15 cellular contexts compared by ENCODE assay signal in genomic region chr9:113536166-113536482, GRCh38.
DNase-seq lines count a peak whose midpoint lies in the region; ATAC-seq and TF ChIP-seq lines count a peak whose summit lies in the region.
"Had no signal": no experiment of that assay in that cellular context is flagged by ENCODE, and none has a peak within 500 bp of the region (broad histone marks: within the 10 kb centered on the region; RNA-seq: fewer than 3 reads in every experiment).

No MANE protein-coding gene starts in this region.

- H3K4me1 ChIP-seq in BLaER1: peaks cover 31% of the 10 kb centered on the region
- peaks cover 15 to 30% of the 10 kb centered on the region in 2 donors for H3K4me1 ChIP-seq in ascending aorta
- peaks cover 15% of the 10 kb centered on the region for H3K4me1 ChIP-seq in psoas muscle

- no peak overlapping the region for H3K4me3 Mint-ChIP-seq in activated T-helper 2 cell treated with anti-CD3 and anti-CD28 coated beads, Interferon-gamma antibody, Interleukin-2, Interleukin-4, amounts not matched to agents 10 μg/mL and 5 μg/mL and 100 μg/mL, durations not matched to agents 14 hours and 24 hours and 36 hours (ENCODE audit: low read depth)

- no peaks in the 10 kb centered on the region for H3K27me3 ChIP-seq in BLaER1
- H3K27me3 ChIP-seq in ascending aorta: no peaks in the 10 kb centered on the region
- no peaks in the 10 kb centered on the region for H3K27me3 ChIP-seq in psoas muscle (ENCODE audit: insufficient read depth in 3 of 3, low read length in 2 of 3)
- H3K27me3 ChIP-seq: thyroid gland had no signal

- H3K27ac ChIP-seq in BLaER1 (peak overlapping the region; percentile 72), ascending aorta (peak overlapping the region; percentile 81 to 82), psoas muscle (peak overlapping the region; percentile 82)

- H3K9ac ChIP-seq in BLaER1: peak overlapping the region; percentile 49; the same call in 1 of the 2 replicates

- intact Hi-C loops in ascending aorta (cut with DNase I): no loop called here
- intact Hi-C loops in left ventricle myocardium superior (cut with micrococcal nuclease): no loop called here
- intact Hi-C loops in psoas muscle (cut with DNase I): no loop called here
- intact Hi-C loops in activated T-helper 2 cell treated with anti-CD3 and anti-CD28 coated beads, Interferon-gamma antibody, Interleukin-2, Interleukin-4, amounts not matched to agents 10 μg/mL and 5 μg/mL and 100 μg/mL, durations not matched to agents 14 hours and 24 hours and 36 hours (cut with micrococcal nuclease): no loop called here

- H3K27ac Mint-ChIP-seq in activated T-helper 2 cell treated with anti-CD3 and anti-CD28 coated beads, Interferon-gamma antibody, Interleukin-2, Interleukin-4, amounts not matched to agents 10 μg/mL and 5 μg/mL and 100 μg/mL, durations not matched to agents 14 hours and 24 hours and 36 hours: no peak overlapping the region

- H3K36me3 ChIP-seq in BLaER1: no peaks in the 10 kb centered on the region
- H3K36me3 ChIP-seq in ascending aorta: peaks cover 4 to 21% of the 10 kb centered on the region in 2 donors
- H3K36me3 ChIP-seq in psoas muscle (ENCODE audit: insufficient read depth in 1 of 2, low read depth in 1 of 2): peaks cover 0 to 5% of the 10 kb centered on the region in 2 donors
- H3K36me3 ChIP-seq: thyroid gland had no signal

- no peak for DNase-seq in ascending aorta (ENCODE audit: low spot score in 2 of 2)
- DNase-seq in left ventricle myocardium superior: no peak
- DNase-seq in psoas muscle: no peak
- DNase-seq in mesenteric fat pad (ENCODE audit: low spot score): no peak
- no peak for DNase-seq in CD1c-positive myeloid dendritic cell (ENCODE audit: extremely low spot score)
- no peak for DNase-seq in activated T-helper 2 cell treated with anti-CD3 and anti-CD28 coated beads, Interferon-gamma antibody, Interleukin-2, Interleukin-4, amounts not matched to agents 10 μg/mL and 5 μg/mL and 100 μg/mL, durations not matched to agents 14 hours and 24 hours and 36 hours (ENCODE audit: low spot score)
- DNase-seq: DMS 273 treated with DMSO at 0.1 percent for 48 hours, Karpas-422, NCI-H1694, NCI-H748 treated with DMSO at 0.1 percent for 48 hours, SHP77 treated with DMSO at 0.1 percent for 48 hours, thyroid gland had no signal

- H3K4me2 ChIP-seq in BLaER1: peak overlapping the region; percentile 68

- no peaks in the 10 kb centered on the region for H3K4me1 Mint-ChIP-seq in activated T-helper 2 cell treated with anti-CD3 and anti-CD28 coated beads, Interferon-gamma antibody, Interleukin-2, Interleukin-4, amounts not matched to agents 10 μg/mL and 5 μg/mL and 100 μg/mL, durations not matched to agents 14 hours and 24 hours and 36 hours (ENCODE audit: low read depth)

- TF ChIP-seq CTCF in ascending aorta (IDR thresholded peaks at IDR 0.05) (no peak), psoas muscle (IDR thresholded peaks at IDR 0.05) (no peak)

- H3K9me3 ChIP-seq in BLaER1 (no peaks in the 10 kb centered on the region), ascending aorta (no peaks in the 10 kb centered on the region), psoas muscle (no peaks in the 10 kb centered on the region)
- H3K9me3 ChIP-seq: thyroid gland had no signal

- no peaks in the 10 kb centered on the region for H3K9me3 Mint-ChIP-seq in activated T-helper 2 cell treated with anti-CD3 and anti-CD28 coated beads, Interferon-gamma antibody, Interleukin-2, Interleukin-4, amounts not matched to agents 10 μg/mL and 5 μg/mL and 100 μg/mL, durations not matched to agents 14 hours and 24 hours and 36 hours

- ATAC-seq in left ventricle myocardium superior (peak; percentile 17), psoas muscle (peak in 3 of 4 donors; percentile 31 to 43 (median 32)), GM21360 (IDR thresholded peaks at IDR 0.05; ENCODE audit: unreplicated experiment) (no peak)

- H4K20me1 ChIP-seq in BLaER1: no peaks in the 10 kb centered on the region

- 22 to 38% (median 31%) methylated on average over 5 to 6 of the region's 6 CpGs for WGBS in psoas muscle, 3 donors

- H3K27me3 Mint-ChIP-seq in activated T-helper 2 cell treated with anti-CD3 and anti-CD28 coated beads, Interferon-gamma antibody, Interleukin-2, Interleukin-4, amounts not matched to agents 10 μg/mL and 5 μg/mL and 100 μg/mL, durations not matched to agents 14 hours and 24 hours and 36 hours (ENCODE audit: low read depth): no peaks in the 10 kb centered on the region

- H3K4me3 ChIP-seq in BLaER1 (no peak overlapping the region), ascending aorta (no peak overlapping the region), psoas muscle (no peak overlapping the region)
- H3K4me3 ChIP-seq: skin epidermis, thyroid gland had no signal

- peaks cover 50% of the 10 kb centered on the region for H3K36me3 Mint-ChIP-seq in activated T-helper 2 cell treated with anti-CD3 and anti-CD28 coated beads, Interferon-gamma antibody, Interleukin-2, Interleukin-4, amounts not matched to agents 10 μg/mL and 5 μg/mL and 100 μg/mL, durations not matched to agents 14 hours and 24 hours and 36 hours (ENCODE audit: low read depth)
